22 cellular contexts compared by ENCODE assay signal in genomic region chr1:150763018-150763417, GRCh38. TPM values are rescaled to one million over a fixed set of nuclear protein-coding genes. Genes with fewer than 3 reads are reported as not detected.
A peak's percentile ranks its signal among the peaks of the same experiment; 100 is the strongest.
DNase-seq lines count a peak whose midpoint lies in the region; ATAC-seq, FAIRE-seq and TF ChIP-seq lines count a peak whose summit lies in the region.
"Had no signal": no experiment of that assay in that cellular context is flagged by ENCODE, and none has a peak within 500 bp of the region (broad histone marks: within the 10 kb centered on the region; RNA-seq: fewer than 3 reads in every experiment).

No MANE protein-coding gene starts in this region.

- FAIRE-seq in GM12878 (lab: Jason Lieb, UNC), result no peak
- FAIRE-seq: HTR-8/SVneo had no signal

- peak overlapping the region; percentile 3 for H3K4me3 Mint-ChIP-seq in T-helper 1 cell treated with Interleukin-12 subunit alpha and Interleukin-12 subunit beta and Interleukin-4 antibody, amounts not matched to agents 30 μg/mL and 1 μg/mL, for 36 hours
- peak overlapping the region; percentile 67 to 94 (median 80) for H3K4me3 Mint-ChIP-seq in IgD-negative memory B cell
- peak overlapping the region; percentile 54 for H3K4me3 Mint-ChIP-seq in natural killer cell treated with Interleukin-12 subunit alpha and Interleukin-12 subunit beta and Interleukin-15 and Interleukin-18, amount 100 ng/mL, for 72 hours
- no peak overlapping the region for H3K4me3 Mint-ChIP-seq in activated CD4-positive, alpha-beta memory T cell treated with anti-CD3 and anti-CD28 coated beads, Interleukin-2, amount 10 ng/mL, durations not matched to agents 7 days and 5 days
- H3K4me3 Mint-ChIP-seq: nephron progenitor cell had no signal

- H3K36me3 ChIP-seq in GM12878 (ENCODE audit: control insufficient read depth in 2 of 2, insufficient read depth in 2 of 2, low read length in 1 of 2) (peaks cover 0 to 7% of the 10 kb centered on the region in 2 experiments; a peak in 2 of 4 replicates), upper lobe of left lung (no peaks in the 10 kb centered on the region)
- H3K36me3 ChIP-seq: colonic mucosa, suprapubic skin had no signal

- in situ Hi-C loops in GM12878 (cut with MboI), result no loop called here

- H3K4me2 ChIP-seq in GM12878 (ENCODE audit: control insufficient read depth, insufficient read depth), result peak overlapping the region; percentile 66

- 56% methylated on average over 3 of the region's 3 CpGs for WGBS in GM12878 (ENCODE audit: insufficient coverage, insufficient replicate concordance, low lambda C conversion rate, missing lambda C conversion rate)
- 84 to 91% methylated on average over 3 of the region's 3 CpGs for WGBS in upper lobe of left lung, 2 donors

- H3K36me3 Mint-ChIP-seq in T-helper 1 cell treated with Interleukin-12 subunit alpha and Interleukin-12 subunit beta and Interleukin-4 antibody, amounts not matched to agents 30 μg/mL and 1 μg/mL, for 36 hours (ENCODE audit: low read depth), result peaks cover 36% of the 10 kb centered on the region
- H3K36me3 Mint-ChIP-seq in IgD-negative memory B cell, result peaks cover 14% of the 10 kb centered on the region
- H3K36me3 Mint-ChIP-seq in natural killer cell treated with Interleukin-12 subunit alpha and Interleukin-12 subunit beta and Interleukin-15 and Interleukin-18, amount 100 ng/mL, for 72 hours, result peaks cover 23% of the 10 kb centered on the region
- H3K36me3 Mint-ChIP-seq in activated CD4-positive, alpha-beta memory T cell treated with anti-CD3 and anti-CD28 coated beads, Interleukin-2, amount 10 ng/mL, durations not matched to agents 7 days and 5 days (ENCODE audit: low read depth), result peaks cover 45% of the 10 kb centered on the region

- H3K27ac Mint-ChIP-seq in T-helper 1 cell treated with Interleukin-12 subunit alpha and Interleukin-12 subunit beta and Interleukin-4 antibody, amounts not matched to agents 30 μg/mL and 1 μg/mL, for 36 hours, result no peak overlapping the region
- H3K27ac Mint-ChIP-seq in IgD-negative memory B cell, result no peak overlapping the region
- H3K27ac Mint-ChIP-seq in natural killer cell treated with Interleukin-12 subunit alpha and Interleukin-12 subunit beta and Interleukin-15 and Interleukin-18, amount 100 ng/mL, for 72 hours, result peak overlapping the region in 1 of 2 donors; percentile 5
- no peak overlapping the region for H3K27ac Mint-ChIP-seq in activated CD4-positive, alpha-beta memory T cell treated with anti-CD3 and anti-CD28 coated beads, Interleukin-2, amount 10 ng/mL, durations not matched to agents 7 days and 5 days
- H3K27ac Mint-ChIP-seq: progenitor cell of endocrine pancreas had no signal

- no peak for TF ChIP-seq RAD21 in GM12878 (IDR thresholded peaks at IDR 0.05; ENCODE audit: insufficient read depth, low read depth, low read length)

- ATAC-seq in GM12878, result no peak
- no peak for ATAC-seq in natural killer cell treated with Interleukin-12 subunit alpha and Interleukin-12 subunit beta and Interleukin-15 and Interleukin-18, amount 100 ng/mL, for 72 hours
- ATAC-seq in upper lobe of left lung (ENCODE audit: low FRiP score in 2 of 2), result no peak
- ATAC-seq in GM21423 (IDR thresholded peaks at IDR 0.05; ENCODE audit: unreplicated experiment), result no peak

- H3K9me3 ChIP-seq in GM12878 (replicated peaks; ENCODE audit: control insufficient read depth, insufficient read depth, low read length), result peaks cover 5% of the 10 kb centered on the region; the same call in 2 of the 3 replicates
- H3K9me3 ChIP-seq in upper lobe of left lung, result no peaks in the 10 kb centered on the region
- H3K9me3 ChIP-seq: colonic mucosa, suprapubic skin had no signal

- H3K27me3 Mint-ChIP-seq in T-helper 1 cell treated with Interleukin-12 subunit alpha and Interleukin-12 subunit beta and Interleukin-4 antibody, amounts not matched to agents 30 μg/mL and 1 μg/mL, for 36 hours (ENCODE audit: low read depth), result no peaks in the 10 kb centered on the region
- peaks cover 1% of the 10 kb centered on the region for H3K27me3 Mint-ChIP-seq in IgD-negative memory B cell
- H3K27me3 Mint-ChIP-seq in natural killer cell treated with Interleukin-12 subunit alpha and Interleukin-12 subunit beta and Interleukin-15 and Interleukin-18, amount 100 ng/mL, for 72 hours, result no peaks in the 10 kb centered on the region
- H3K27me3 Mint-ChIP-seq in activated CD4-positive, alpha-beta memory T cell treated with anti-CD3 and anti-CD28 coated beads, Interleukin-2, amount 10 ng/mL, durations not matched to agents 7 days and 5 days, result no peaks in the 10 kb centered on the region
- H3K27me3 Mint-ChIP-seq: progenitor cell of endocrine pancreas had no signal

- TF ChIP-seq EP300 in GM12878 (IDR thresholded peaks at IDR 0.05; ENCODE audit: borderline replicate concordance in 1 of 2, control insufficient read depth in 1 of 2, low read depth in 2 of 2, low read length in 2 of 2), result no peak
- TF ChIP-seq EP300 in upper lobe of left lung (IDR thresholded peaks at IDR 0.05), result no peak

- no peak overlapping the region for H3K9ac ChIP-seq in GM12878 (ENCODE audit: control insufficient read depth, insufficient read depth, low read length)

- peak overlapping the region; percentile 21 for H3K4me3 ChIP-seq in GM12878
- H3K4me3 ChIP-seq in upper lobe of left lung, result peak overlapping the region in 2 of 4 donors; percentile 7 to 48
- H3K4me3 ChIP-seq: lung had no signal

- H2AFZ ChIP-seq in GM12878 (ENCODE audit: control insufficient read depth, low read depth, low read length), result no peak overlapping the region

- POLR2A ChIA-PET in GM12878 (lab: Charles Lee), result interaction anchor here (1.1 kb wide), 1 partner anchor 199 kb away, joined by 3 read pairs; no protein-coding TSS in a partner anchor
- POLR2A ChIA-PET in activated CD4-positive, alpha-beta memory T cell treated with anti-CD3 and anti-CD28 coated beads, Interleukin-2, amount 10 ng/mL, durations not matched to agents 7 days and 5 days (lab: Charles Lee), result no interaction called here

- no peak overlapping the region for H3K27ac ChIP-seq in GM12878 (ENCODE audit: control insufficient read depth, insufficient read depth)
- peak overlapping the region in 1 of 4 donors; percentile 83 for H3K27ac ChIP-seq in upper lobe of left lung
- H3K27ac ChIP-seq: 22Rv1, suprapubic skin, VCaP had no signal

- SMC1A ChIA-PET in GM12878 (lab: Charles Lee; ENCODE audit: uncharacterized antibody, unreplicated experiment), result interaction anchor here (0.9 to 2.1 kb wide), 5 partner anchors 10 to 159 kb away, joined by 3 to 8 read pairs (median 5); no protein-coding TSS in a partner anchor

- H3K27me3 ChIP-seq in GM12878 (replicated peaks in 1 of 2; ENCODE audit: control insufficient read depth in 2 of 2, insufficient read depth in 2 of 2, low read length in 1 of 2) (no peaks in the 10 kb centered on the region), upper lobe of left lung (no peaks in the 10 kb centered on the region)
- H3K27me3 ChIP-seq: colonic mucosa, suprapubic skin had no signal

- H3K4me1 Mint-ChIP-seq in T-helper 1 cell treated with Interleukin-12 subunit alpha and Interleukin-12 subunit beta and Interleukin-4 antibody, amounts not matched to agents 30 μg/mL and 1 μg/mL, for 36 hours (ENCODE audit: low read depth), result peaks cover 33% of the 10 kb centered on the region
- peaks cover 37 to 44% (median 44%) of the 10 kb centered on the region in 3 donors for H3K4me1 Mint-ChIP-seq in IgD-negative memory B cell
- peaks cover 42 to 50% of the 10 kb centered on the region in 2 donors for H3K4me1 Mint-ChIP-seq in natural killer cell treated with Interleukin-12 subunit alpha and Interleukin-12 subunit beta and Interleukin-15 and Interleukin-18, amount 100 ng/mL, for 72 hours (ENCODE audit: low read depth in 2 of 2)
- H3K4me1 Mint-ChIP-seq in activated CD4-positive, alpha-beta memory T cell treated with anti-CD3 and anti-CD28 coated beads, Interleukin-2, amount 10 ng/mL, durations not matched to agents 7 days and 5 days, result peaks cover 39% of the 10 kb centered on the region

- no TSS peak for BruUV-seq in GM12878 (replicated peaks; lab: Mats Ljungman, UMichigan)

- H3K4me1 ChIP-seq in GM12878 (ENCODE audit: control insufficient read depth, insufficient read depth, low read length), result peaks cover 9% of the 10 kb centered on the region
- peaks cover 7 to 27% (median 21%) of the 10 kb centered on the region in 4 donors for H3K4me1 ChIP-seq in upper lobe of left lung

- CTCF ChIA-PET in GM12878 (lab: Yijun Ruan, JAX), result interaction anchor here (1.0 to 1.8 kb wide), 3 partner anchors 45 to 202 kb away, joined by 4 to 8 read pairs (median 5); partner anchors contain the start of gene CTSK
- CTCF ChIA-PET in activated CD4-positive, alpha-beta memory T cell treated with anti-CD3 and anti-CD28 coated beads, Interleukin-2, amount 10 ng/mL, durations not matched to agents 7 days and 5 days (lab: Charles Lee), result no interaction called here

- H4K20me1 ChIP-seq in GM12878 (ENCODE audit: control insufficient read depth, insufficient read depth), result no peaks in the 10 kb centered on the region; the same call in 1 of the 2 replicates

- DNase-seq in T-helper 1 cell (no peak), GM12878 (ENCODE audit: low read depth, low spot score) (no peak), upper lobe of left lung (no peak)
- no peak for DNase-seq in natural killer cell treated with Interleukin-12 subunit alpha and Interleukin-12 subunit beta and Interleukin-15 and Interleukin-18, amount 100 ng/mL, for 72 hours (ENCODE audit: low spot score)
- DNase-seq in activated CD4-positive, alpha-beta memory T cell treated with anti-CD3 and anti-CD28 coated beads, Interleukin-2, amount 10 ng/mL, durations not matched to agents 7 days and 5 days, result no peak
- DNase-seq: colonic mucosa; NCI-H1436; nephron progenitor cell; stimulated activated CD4-positive, alpha-beta T cell treated with anti-CD3 and anti-CD28 coated beads, Interleukin-4, amount 100 ng/mL, for 1 hour; SW 1271 had no signal

- intact Hi-C loops in GM12878 (cut with micrococcal nuclease; ENCODE audit: unreplicated experiment), result loop anchor here (5.0 to 10.0 kb wide), 5 partner anchors 49 to 212 kb away; partner anchors contain the start of genes ARNT, CERS2 and ENSA

- peaks cover 44% of the 10 kb centered on the region for H3K79me2 ChIP-seq in GM12878 (ENCODE audit: control insufficient read depth, insufficient read depth, low read length)

- no peak for TF ChIP-seq POLR2A in GM12878 (IDR thresholded peaks at IDR 0.05; ENCODE audit: low read depth, low read length)
- TF ChIP-seq POLR2A in upper lobe of left lung (IDR thresholded peaks at IDR 0.05), result no peak

- H3K9me3 Mint-ChIP-seq in T-helper 1 cell treated with Interleukin-12 subunit alpha and Interleukin-12 subunit beta and Interleukin-4 antibody, amounts not matched to agents 30 μg/mL and 1 μg/mL, for 36 hours, result no peaks in the 10 kb centered on the region
- no peaks in the 10 kb centered on the region for H3K9me3 Mint-ChIP-seq in IgD-negative memory B cell
- no peaks in the 10 kb centered on the region for H3K9me3 Mint-ChIP-seq in natural killer cell treated with Interleukin-12 subunit alpha and Interleukin-12 subunit beta and Interleukin-15 and Interleukin-18, amount 100 ng/mL, for 72 hours
- peaks cover 4% of the 10 kb centered on the region for H3K9me3 Mint-ChIP-seq in activated CD4-positive, alpha-beta memory T cell treated with anti-CD3 and anti-CD28 coated beads, Interleukin-2, amount 10 ng/mL, durations not matched to agents 7 days and 5 days

- RAD21 ChIA-PET in GM12878 (lab: Charles Lee; ENCODE audit: unreplicated experiment), result interaction anchor here (0.8 to 3.3 kb wide), 5 partner anchors 22 to 200 kb away, joined by 3 to 21 read pairs (median 5); no protein-coding TSS in a partner anchor

- TF ChIP-seq CTCF in GM12878 (IDR thresholded peaks at IDR 0.05 in 2 of 3, conservative IDR thresholded peaks at IDR 0.05 in 1 of 3; ENCODE audit: control insufficient read depth in 2 of 3, extremely low read depth in 1 of 3, insufficient read depth in 1 of 3, low read depth in 3 of 3, low read length in 3 of 3) (no peak), upper lobe of left lung (IDR thresholded peaks at IDR 0.05) (no peak)

RNA-seq across cellular contexts. Expression of gene CTSS, which starts 2.6 kb away (rescaled TPM):
- polyA plus RNA-seq in IgD-negative memory B cell (478 TPM), GM12878 (2011; rRNA removed) (174 and 224 TPM in 2 replicates), GM12878 (2014; fragmentation: Illumina TruSeq; extraction: Trizol) (57.7 and 77.7 TPM in 2 replicates), GM12878 (2014; fragmentation: Nextera tagmentation; extraction: Ambion mirVana) (10 to 100 TPM; 68.6 to 84.8 TPM), GM12878 (2014; rRNA removed) (52.6 and 64.0 TPM in 2 replicates), GM12878 (2016; fragmentation: Nextera tagmentation; extraction: Ambion mirVana) (10 to 100 TPM; 49.4 to 52.4 TPM)
- total RNA-seq in GM12878 (2013; cell fraction: nucleolus; rRNA removed), result 122 and 124 TPM in 2 replicates
- total RNA-seq in GM12878 (2014; rRNA removed) (32.8 and 52.8 TPM in 2 replicates), GM12878 (2014; rRNA removed; fragmentation: Illumina TruSeq; extraction: Trizol) (75.1 and 75.2 TPM in 2 replicates), GM12878 (2021) (49.9 and 50.3 TPM in 2 replicates), upper lobe of left lung (100 to 1,000 TPM; 153 to 625 (median 455) TPM)
- 51.8 TPM for polyA plus RNA-seq in GM12878 (2011; ENCODE audit: low read depth)
- 87.0 TPM in 2 replicates for polyA plus RNA-seq in GM12878 (2011; cell fraction: cytosol; rRNA removed)
- polyA plus RNA-seq in GM12878 (2011; cell fraction: nucleus; rRNA removed), result 20.9 and 23.9 TPM in 2 replicates
- 75.8 and 109 TPM in 2 replicates for polyA plus RNA-seq in GM12878 (2012)
- polyA minus RNA-seq in GM12878 (2011; rRNA and poly(A)+ RNA removed), result 102 and 156 TPM in 2 replicates
- 37.6 and 40.0 TPM in 2 replicates for polyA minus RNA-seq in GM12878 (2011; cell fraction: cytosol; rRNA and poly(A)+ RNA removed)
- 10.3 and 13.8 TPM in 2 replicates for polyA minus RNA-seq in GM12878 (2011; cell fraction: nucleus; rRNA and poly(A)+ RNA removed)
- 100 to 1,000 TPM in 1 of 2 donors, 10 to 100 TPM in 1; 76.2 to 248 TPM for total RNA-seq in natural killer cell treated with Interleukin-12 subunit alpha and Interleukin-12 subunit beta and Interleukin-15 and Interleukin-18, amount 100 ng/mL, for 72 hours
- 100 to 1,000 TPM; 123 to 127 TPM for total RNA-seq in activated CD4-positive, alpha-beta memory T cell treated with anti-CD3 and anti-CD28 coated beads, Interleukin-2, amount 10 ng/mL, durations not matched to agents 7 days and 5 days

RNA-seq across cellular contexts. Expression of gene HORMAD1, which starts 42.3 kb away (rescaled TPM):
- 0.84 TPM for polyA plus RNA-seq in IgD-negative memory B cell
- 0.81 TPM in 1 of 2 replicates, not detected in the other for total RNA-seq in GM12878 (2013; cell fraction: nucleolus; rRNA removed)
- total RNA-seq in GM12878 (2014; rRNA removed), result 0.22 TPM in 1 of 2 replicates, not detected in the other
- 0.22 and 0.28 TPM in 2 replicates for total RNA-seq in GM12878 (2014; rRNA removed; fragmentation: Illumina TruSeq; extraction: Trizol)
- not detected in 2 replicates for total RNA-seq in GM12878 (2021)
- not detected for polyA plus RNA-seq in GM12878 (2011; ENCODE audit: low read depth)
- polyA plus RNA-seq in GM12878 (2011; rRNA removed), result 0.08 and 0.27 TPM in 2 replicates
- not detected in 2 replicates for polyA plus RNA-seq in GM12878 (2011; cell fraction: cytosol; rRNA removed)
- polyA plus RNA-seq in GM12878 (2011; cell fraction: nucleus; rRNA removed), result 0.27 and 0.32 TPM in 2 replicates
- 0.15 TPM in 1 of 2 replicates, not detected in the other for polyA plus RNA-seq in GM12878 (2012)
- polyA plus RNA-seq in GM12878 (2014; fragmentation: Illumina TruSeq; extraction: Trizol), result 0.78 TPM in 1 of 2 replicates, not detected in the other
- polyA plus RNA-seq in GM12878 (2014; fragmentation: Nextera tagmentation; extraction: Ambion mirVana), result not detected
- 0.22 TPM in 1 of 2 replicates, not detected in the other for polyA plus RNA-seq in GM12878 (2014; rRNA removed)
- polyA plus RNA-seq in GM12878 (2016; fragmentation: Nextera tagmentation; extraction: Ambion mirVana), result under 1 TPM in 1 of 2 experiments, not detected in 1; 0.18 TPM
- polyA minus RNA-seq in GM12878 (2011; rRNA and poly(A)+ RNA removed), result not detected in 2 replicates
- polyA minus RNA-seq in GM12878 (2011; cell fraction: cytosol; rRNA and poly(A)+ RNA removed), result not detected in 2 replicates
- polyA minus RNA-seq in GM12878 (2011; cell fraction: nucleus; rRNA and poly(A)+ RNA removed), result not detected in 2 replicates
- under 1 TPM; 0.43 to 0.64 TPM for total RNA-seq in natural killer cell treated with Interleukin-12 subunit alpha and Interleukin-12 subunit beta and Interleukin-15 and Interleukin-18, amount 100 ng/mL, for 72 hours
- total RNA-seq in upper lobe of left lung, result 1 to 10 TPM in 2 of 6 donors, under 1 TPM in 1, not detected in 3; 0.54 to 3.0 (median 2.6) TPM
- under 1 TPM in 1 of 2 experiments, not detected in 1; 0.30 TPM for total RNA-seq in activated CD4-positive, alpha-beta memory T cell treated with anti-CD3 and anti-CD28 coated beads, Interleukin-2, amount 10 ng/mL, durations not matched to agents 7 days and 5 days
- total RNA-seq: activated CD8-positive, alpha-beta memory T cell treated with anti-CD3 and anti-CD28 coated beads for 36 hours; progenitor cell of endocrine pancreas; RPMI7951; skeletal muscle tissue had no signal

RNA-seq across cellular contexts. Expression of gene CTSK, which starts 45.0 kb away (rescaled TPM):
- 1.0 TPM for polyA plus RNA-seq in IgD-negative memory B cell
- total RNA-seq in GM12878 (2013; cell fraction: nucleolus; rRNA removed), result 1.6 and 2.9 TPM in 2 replicates
- total RNA-seq in GM12878 (2014; rRNA removed), result 0.40 and 0.87 TPM in 2 replicates
- total RNA-seq in GM12878 (2014; rRNA removed; fragmentation: Illumina TruSeq; extraction: Trizol), result 0.76 and 0.88 TPM in 2 replicates
- 0.77 and 0.90 TPM in 2 replicates for total RNA-seq in GM12878 (2021)
- polyA plus RNA-seq in GM12878 (2011; ENCODE audit: low read depth), result 3.2 TPM
- 1.8 and 2.2 TPM in 2 replicates for polyA plus RNA-seq in GM12878 (2011; rRNA removed)
- polyA plus RNA-seq in GM12878 (2011; cell fraction: cytosol; rRNA removed), result 1.0 and 1.4 TPM in 2 replicates
- polyA plus RNA-seq in GM12878 (2011; cell fraction: nucleus; rRNA removed), result 6.0 TPM in 2 replicates
- 1.4 and 2.7 TPM in 2 replicates for polyA plus RNA-seq in GM12878 (2012)
- polyA plus RNA-seq in GM12878 (2014; fragmentation: Illumina TruSeq; extraction: Trizol), result 1.1 TPM in 2 replicates
- polyA plus RNA-seq in GM12878 (2014; fragmentation: Nextera tagmentation; extraction: Ambion mirVana), result under 1 TPM; 0.42 to 0.44 TPM
- 1.9 and 3.1 TPM in 2 replicates for polyA plus RNA-seq in GM12878 (2014; rRNA removed)
- polyA plus RNA-seq in GM12878 (2016; fragmentation: Nextera tagmentation; extraction: Ambion mirVana), result 1 to 10 TPM in 1 of 2 experiments, under 1 TPM in 1; 0.54 to 1.1 TPM
- polyA minus RNA-seq in GM12878 (2011; rRNA and poly(A)+ RNA removed), result 0.66 and 1.6 TPM in 2 replicates
- polyA minus RNA-seq in GM12878 (2011; cell fraction: cytosol; rRNA and poly(A)+ RNA removed), result not detected in 2 replicates
- polyA minus RNA-seq in GM12878 (2011; cell fraction: nucleus; rRNA and poly(A)+ RNA removed), result 0.60 and 1.5 TPM in 2 replicates
- total RNA-seq in natural killer cell treated with Interleukin-12 subunit alpha and Interleukin-12 subunit beta and Interleukin-15 and Interleukin-18, amount 100 ng/mL, for 72 hours, result 1 to 10 TPM; 4.1 to 5.3 TPM
- total RNA-seq in upper lobe of left lung, result 10 to 100 TPM in 5 of 6 donors, 1 to 10 TPM in 1; 9.6 to 35.4 (median 19.8) TPM
- total RNA-seq in activated CD4-positive, alpha-beta memory T cell treated with anti-CD3 and anti-CD28 coated beads, Interleukin-2, amount 10 ng/mL, durations not matched to agents 7 days and 5 days, result 1 to 10 TPM; 5.3 to 5.4 TPM
